In genomic region chr3:52904552-52904951, GRCh38 we compare ENCODE assay signal across 22 cellular contexts.
"Had no signal": no experiment of that assay in that cellular context is flagged by ENCODE, and none has a peak within 500 bp of the region (broad histone marks: within the 10 kb centered on the region; RNA-seq: fewer than 3 reads in every experiment).

No MANE protein-coding gene starts in this region.

- H3K4me3 ChIP-seq: dorsolateral prefrontal cortex, lung, ovary, psoas muscle, skin epidermis, spleen, suprapubic skin, transverse colon, upper lobe of right lung, uterus had no signal

- H3K27ac ChIP-seq: ovary, psoas muscle, skin epidermis, spleen, suprapubic skin, transverse colon, upper lobe of right lung, uterus had no signal

- DNase-seq: dorsolateral prefrontal cortex; effector CD4-positive, alpha-beta T cell; hypothalamus; immature natural killer cell; islet precursor cell; natural killer cell; occipital lobe; ovary; posterior cingulate gyrus; psoas muscle; right cardiac atrium; spleen; stimulated activated CD4-positive, alpha-beta T cell treated with anti-CD3 and anti-CD28 coated beads, Interleukin-4, amount 100 ng/mL, for 4 hours; transverse colon; upper lobe of right lung; uterus had no signal

- ATAC-seq: natural killer cell; psoas muscle; right cardiac atrium; stimulated activated memory B cell treated with anti-CD40 and anti-IgM and Interleukin-4, amounts not matched to agents 10 μg/mL and 1 μg/mL and 100 μg/mL, for 72 hours; upper lobe of right lung had no signal

- H3K27ac Mint-ChIP-seq: immature natural killer cell; memory B cell; stimulated activated memory B cell treated with anti-CD40 and anti-IgM and Interleukin-4, amounts not matched to agents 10 μg/mL and 1 μg/mL and 100 μg/mL, for 72 hours; stimulated activated naive CD8-positive, alpha-beta T cell treated with anti-CD3 and anti-CD28 coated beads, Interleukin-15, Interleukin-2, amounts not matched to agents 100 ng/mL and 50 ng/mL, for 24 hours had no signal

- H3K4me1 Mint-ChIP-seq: immature natural killer cell; memory B cell; natural killer cell; stimulated activated memory B cell treated with anti-CD40 and anti-IgM and Interleukin-4, amounts not matched to agents 10 μg/mL and 1 μg/mL and 100 μg/mL, for 72 hours had no signal

- H3K27me3 Mint-ChIP-seq: memory B cell; stimulated activated memory B cell treated with anti-CD40 and anti-IgM and Interleukin-4, amounts not matched to agents 10 μg/mL and 1 μg/mL and 100 μg/mL, for 72 hours; stimulated activated naive CD8-positive, alpha-beta T cell treated with anti-CD3 and anti-CD28 coated beads, Interleukin-15, Interleukin-2, amounts not matched to agents 100 ng/mL and 50 ng/mL, for 24 hours had no signal

- H3K27me3 ChIP-seq: dorsolateral prefrontal cortex, ovary, spleen, suprapubic skin, transverse colon, upper lobe of right lung, uterus had no signal

- H3K4me1 ChIP-seq: psoas muscle, spleen, suprapubic skin, transverse colon, upper lobe of right lung, uterus had no signal

- H3K9me3 ChIP-seq: ovary, psoas muscle, spleen, suprapubic skin, transverse colon, upper lobe of right lung, uterus had no signal

- H3K4me3 Mint-ChIP-seq: immature natural killer cell; memory B cell; natural killer cell; stimulated activated memory B cell treated with anti-CD40 and anti-IgM and Interleukin-4, amounts not matched to agents 10 μg/mL and 1 μg/mL and 100 μg/mL, for 72 hours; stimulated activated naive CD8-positive, alpha-beta T cell treated with anti-CD3 and anti-CD28 coated beads, Interleukin-15, Interleukin-2, amounts not matched to agents 100 ng/mL and 50 ng/mL, for 24 hours had no signal

- H3K9me3 Mint-ChIP-seq: immature natural killer cell; memory B cell; natural killer cell; stimulated activated memory B cell treated with anti-CD40 and anti-IgM and Interleukin-4, amounts not matched to agents 10 μg/mL and 1 μg/mL and 100 μg/mL, for 72 hours; stimulated activated naive CD8-positive, alpha-beta T cell treated with anti-CD3 and anti-CD28 coated beads, Interleukin-15, Interleukin-2, amounts not matched to agents 100 ng/mL and 50 ng/mL, for 24 hours had no signal

- H3K36me3 ChIP-seq: ovary, uterus had no signal
